Comparison of ENCODE assay signal across 20 cellular contexts in the genomic region with DNA sequence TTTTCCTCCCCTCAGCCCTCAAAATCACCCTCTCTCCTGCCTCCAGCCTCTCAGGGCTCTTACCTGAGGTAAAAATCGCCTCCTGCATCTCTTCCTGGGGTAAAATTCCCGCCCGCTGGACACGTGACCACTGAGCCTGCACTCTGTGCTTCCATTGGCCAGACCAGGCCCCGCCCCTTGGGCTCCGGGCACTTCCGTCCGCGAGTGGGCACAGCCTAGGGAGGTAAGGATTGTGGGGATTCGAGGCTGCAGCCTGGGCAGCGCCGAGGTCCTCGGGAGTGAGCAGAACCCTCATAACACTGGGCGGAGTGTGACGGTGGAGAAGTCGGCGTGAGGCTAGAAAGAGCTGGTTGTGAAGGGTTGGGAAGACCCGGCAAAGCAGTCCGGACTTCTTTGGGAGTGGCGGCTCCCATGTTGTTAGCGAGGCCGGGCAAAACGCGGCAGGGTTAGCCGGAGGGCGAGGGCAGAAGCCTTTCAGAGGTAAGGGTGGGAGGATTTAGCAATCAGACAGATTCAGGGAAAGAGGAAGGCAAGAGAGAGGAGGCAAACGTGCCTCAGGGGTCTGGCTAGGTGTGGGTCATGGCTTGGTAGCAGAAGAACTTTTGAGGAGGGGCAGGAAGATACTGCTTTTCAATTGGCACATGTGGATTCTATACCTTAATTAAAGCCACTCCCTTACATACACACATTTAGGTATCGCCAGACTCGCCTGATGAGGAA. TPM values are rescaled to one million over a fixed set of nuclear protein-coding genes. Genes with fewer than 3 reads are reported as not detected.
DNase-seq lines count a peak whose midpoint lies in the region; ATAC-seq and TF ChIP-seq lines count a peak whose summit lies in the region.
"Had no signal": no experiment of that assay in that cellular context is flagged by ENCODE, and none has a peak within 500 bp of the region (broad histone marks: within the 10 kb centered on the region; RNA-seq: fewer than 3 reads in every experiment).

TSS of gene SHOC1 (minus strand) at position 101 of the 720 bp plus-strand sequence. CDS start 3,519 bp downstream, outside the sequence.

- H3K27ac Mint-ChIP-seq in WTC11: no peak within 1 kb of the TSS
- H3K27ac Mint-ChIP-seq: activated CD4-positive, alpha-beta memory T cell treated with anti-CD3 and anti-CD28 coated beads for 36 hours; CD4-positive, CD25-positive, alpha-beta regulatory T cell had no signal

- CTCF ChIA-PET in WTC11 (lab: Charles Lee): interaction anchor here (0.6 kb wide), 1 partner anchor 161 kb away, joined by 4 read pairs; no protein-coding TSS in a partner anchor

- no peak within 1 kb of the TSS for H3K4me3 Mint-ChIP-seq in WTC11
- H3K4me3 Mint-ChIP-seq: activated CD4-positive, alpha-beta memory T cell treated with anti-CD3 and anti-CD28 coated beads for 36 hours; CD4-positive, CD25-positive, alpha-beta regulatory T cell had no signal

- no peaks in the 10 kb centered on the region for H3K27me3 Mint-ChIP-seq in WTC11 (ENCODE audit: low read depth)
- H3K27me3 Mint-ChIP-seq: activated CD4-positive, alpha-beta memory T cell treated with anti-CD3 and anti-CD28 coated beads for 36 hours; CD4-positive, CD25-positive, alpha-beta regulatory T cell had no signal

- DNase-seq in NCI-H2227 treated with DMSO at 0.1 percent for 48 hours (lab: John Stamatoyannopoulos, UW) (peak; percentile 86), WTC11 (ENCODE audit: low spot score) (no peak), foreskin keratinocyte (no peak), NCI-H526 (lab: John Stamatoyannopoulos, UW) (no peak)
- DNase-seq: activated CD4-positive, alpha-beta memory T cell treated with anti-CD3 and anti-CD28 coated beads for 36 hours; activated gamma-delta T cell treated with Interleukin-2 at 50 U/mL for 16 hours; caudate nucleus; CD4-positive, CD25-positive, alpha-beta regulatory T cell; GOT3; left ventricle myocardium inferior; NCI-H1694 treated with DMSO at 0.1 percent for 48 hours; retina had no signal

- no peaks in the 10 kb centered on the region for H3K4me1 Mint-ChIP-seq in WTC11

- H3K9me3 Mint-ChIP-seq in WTC11: no peaks in the 10 kb centered on the region
- H3K9me3 Mint-ChIP-seq: activated CD4-positive, alpha-beta memory T cell treated with anti-CD3 and anti-CD28 coated beads for 36 hours had no signal

- TF ChIP-seq CTCF in WTC11 (IDR thresholded peaks at IDR 0.05) (no peak), foreskin keratinocyte (conservative IDR thresholded peaks at IDR 0.05) (no peak)

- no peaks in the 10 kb centered on the region for H3K27me3 ChIP-seq in foreskin keratinocyte
- H3K27me3 ChIP-seq: adrenal gland, esophagus muscularis mucosa had no signal

- H3K27ac ChIP-seq in foreskin keratinocyte (peak within 1 kb of the TSS; percentile 27), skin epidermis (peak within 1 kb of the TSS in 18 of 21 experiments; percentile 10 to 84 (median 65))
- H3K27ac ChIP-seq: adrenal gland, esophagus muscularis mucosa, left ventricle myocardium inferior had no signal

- POLR2A ChIA-PET in WTC11 (lab: Charles Lee): no interaction called here

- peak; percentile 63 for ATAC-seq in WTC11
- no peak for ATAC-seq in foreskin keratinocyte
- no peak for ATAC-seq in GM19324 (IDR thresholded peaks at IDR 0.05; ENCODE audit: low FRiP score, unreplicated experiment)
- ATAC-seq in GM18502 (IDR thresholded peaks at IDR 0.05; ENCODE audit: poor library complexity, unreplicated experiment): no peak
- ATAC-seq: GM12878, Panc1 had no signal

- peak within 1 kb of the TSS in 4 of 7 experiments; percentile 2 to 30 (median 24) for H3K4me3 ChIP-seq in skin epidermis
- H3K4me3 ChIP-seq: adrenal gland, esophagus muscularis mucosa, GM12878, left ventricle myocardium inferior had no signal

- H3K36me3 Mint-ChIP-seq in WTC11: 0 out of 2 replicates have a peak, but pooled peaks cover 3% of the 10 kb centered on the region
- H3K36me3 Mint-ChIP-seq: activated CD4-positive, alpha-beta memory T cell treated with anti-CD3 and anti-CD28 coated beads for 36 hours had no signal

- peaks cover 10% of the 10 kb centered on the region for H3K4me1 ChIP-seq in foreskin keratinocyte
- H3K4me1 ChIP-seq: adrenal gland, esophagus muscularis mucosa, left ventricle myocardium inferior had no signal

TF ChIP-seq in WTC11, 78 proteins besides CTCF, POLR2A, EP300 and RAD21:
- TF ChIP-seq, protein P1, sequence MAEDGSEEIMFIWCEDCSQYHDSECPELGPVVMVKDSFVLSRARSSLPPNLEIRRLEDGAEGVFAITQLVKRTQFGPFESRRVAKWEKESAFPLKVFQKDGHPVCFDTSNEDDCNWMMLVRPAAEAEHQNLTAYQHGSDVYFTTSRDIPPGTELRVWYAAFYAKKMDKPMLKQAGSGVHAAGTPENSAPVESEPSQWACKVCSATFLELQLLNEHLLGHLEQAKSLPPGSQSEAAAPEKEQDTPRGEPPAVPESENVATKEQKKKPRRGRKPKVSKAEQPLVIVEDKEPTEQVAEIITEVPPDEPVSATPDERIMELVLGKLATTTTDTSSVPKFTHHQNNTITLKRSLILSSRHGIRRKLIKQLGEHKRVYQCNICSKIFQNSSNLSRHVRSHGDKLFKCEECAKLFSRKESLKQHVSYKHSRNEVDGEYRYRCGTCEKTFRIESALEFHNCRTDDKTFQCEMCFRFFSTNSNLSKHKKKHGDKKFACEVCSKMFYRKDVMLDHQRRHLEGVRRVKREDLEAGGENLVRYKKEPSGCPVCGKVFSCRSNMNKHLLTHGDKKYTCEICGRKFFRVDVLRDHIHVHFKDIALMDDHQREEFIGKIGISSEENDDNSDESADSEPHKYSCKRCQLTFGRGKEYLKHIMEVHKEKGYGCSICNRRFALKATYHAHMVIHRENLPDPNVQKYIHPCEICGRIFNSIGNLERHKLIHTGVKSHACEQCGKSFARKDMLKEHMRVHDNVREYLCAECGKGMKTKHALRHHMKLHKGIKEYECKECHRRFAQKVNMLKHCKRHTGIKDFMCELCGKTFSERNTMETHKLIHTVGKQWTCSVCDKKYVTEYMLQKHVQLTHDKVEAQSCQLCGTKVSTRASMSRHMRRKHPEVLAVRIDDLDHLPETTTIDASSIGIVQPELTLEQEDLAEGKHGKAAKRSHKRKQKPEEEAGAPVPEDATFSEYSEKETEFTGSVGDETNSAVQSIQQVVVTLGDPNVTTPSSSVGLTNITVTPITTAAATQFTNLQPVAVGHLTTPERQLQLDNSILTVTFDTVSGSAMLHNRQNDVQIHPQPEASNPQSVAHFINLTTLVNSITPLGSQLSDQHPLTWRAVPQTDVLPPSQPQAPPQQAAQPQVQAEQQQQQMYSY (CRISPR knock-in tag; IDR thresholded peaks at IDR 0.05): peak; percentile 58; the same call in 1 of the 2 replicates
- TF ChIP-seq ATF3 (CRISPR knock-in tag; conservative IDR thresholded peaks at IDR 0.05): no peak
- TF ChIP-seq, protein P2, sequence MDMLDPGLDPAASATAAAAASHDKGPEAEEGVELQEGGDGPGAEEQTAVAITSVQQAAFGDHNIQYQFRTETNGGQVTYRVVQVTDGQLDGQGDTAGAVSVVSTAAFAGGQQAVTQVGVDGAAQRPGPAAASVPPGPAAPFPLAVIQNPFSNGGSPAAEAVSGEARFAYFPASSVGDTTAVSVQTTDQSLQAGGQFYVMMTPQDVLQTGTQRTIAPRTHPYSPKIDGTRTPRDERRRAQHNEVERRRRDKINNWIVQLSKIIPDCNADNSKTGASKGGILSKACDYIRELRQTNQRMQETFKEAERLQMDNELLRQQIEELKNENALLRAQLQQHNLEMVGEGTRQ (CRISPR knock-in tag; IDR thresholded peaks at IDR 0.05): peak; percentile 64
TF ChIP-seq in WTC11: peak in this region for 2.

RNA-seq across cellular contexts. Expression of gene SHOC1, which starts in this region (rescaled TPM):
- total RNA-seq in WTC11 (2021): not detected in 3 replicates
- total RNA-seq in foreskin keratinocyte: 0.03 and 0.04 TPM in 2 replicates
- 0.03 TPM in 1 of 2 replicates, not detected in the other for polyA plus RNA-seq in foreskin keratinocyte
- total RNA-seq: activated CD4-positive, alpha-beta memory T cell treated with anti-CD3 and anti-CD28 coated beads for 36 hours; CD4-positive, CD25-positive, alpha-beta regulatory T cell; left ventricle myocardium inferior; temporal lobe had no signal
- polyA plus RNA-seq: CD4-positive, CD25-positive, alpha-beta regulatory T cell had no signal

Comparison
In these comparisons a context has a peak if more than half of its experiments do, and no peak if none do; other contexts are left out.
1. Peak in ATAC-seq in WTC11; RNA of the gene not detected or under 1 TPM.